Comparison of ENCODE assay signal across 1 cellular context in genomic region chr5:6712582-6713273, GRCh38.
TF ChIP-seq lines count a peak whose summit lies in the region.

No MANE protein-coding gene starts in this region.

TF ChIP-seq in HepG2, 621 proteins besides CTCF, POLR2A, EP300 and RAD21 (continued from another document and continues in another):
- TF ChIP-seq RAD51 (IDR thresholded peaks at IDR 0.05; ENCODE audit: borderline replicate concordance) (no peak), RERE (CRISPR knock-in tag; IDR thresholded peaks at IDR 0.05; ENCODE audit: low read depth) (no peak), AHR (CRISPR knock-in tag; IDR thresholded peaks at IDR 0.05) (no peak), JUNB (CRISPR knock-in tag; IDR thresholded peaks at IDR 0.05; ENCODE audit: borderline replicate concordance) (no peak), MED1 (CRISPR knock-in tag; IDR thresholded peaks at IDR 0.05) (peak; percentile 53; the same call in 1 of the 2 replicates), KLF6 (CRISPR knock-in tag; IDR thresholded peaks at IDR 0.05) (peak; percentile 47; the same call in 1 of the 2 replicates), ZNF10 (CRISPR knock-in tag; IDR thresholded peaks at IDR 0.05; ENCODE audit: borderline replicate concordance, low read depth) (no peak), TFAP4 (IDR thresholded peaks at IDR 0.05; ENCODE audit: borderline replicate concordance, low read depth) (0 out of 2 replicates have a peak, but pooled peaks have one; percentile 3), ZNF530 (CRISPR knock-in tag; IDR thresholded peaks at IDR 0.05; ENCODE audit: low read depth) (no peak), TRIM24 (CRISPR knock-in tag; IDR thresholded peaks at IDR 0.05) (no peak), PATZ1 (CRISPR knock-in tag; IDR thresholded peaks at IDR 0.05) (peak; percentile 89), GLI4 (CRISPR knock-in tag; IDR thresholded peaks at IDR 0.05; ENCODE audit: borderline replicate concordance) (peak; percentile 93; the same call in 1 of the 2 replicates), DNMT3B (CRISPR knock-in tag; conservative IDR thresholded peaks at IDR 0.05) (no peak), ZNF274 (CRISPR knock-in tag; IDR thresholded peaks at IDR 0.05) (peak; percentile 92), SSRP1 (CRISPR knock-in tag; IDR thresholded peaks at IDR 0.05) (no peak), ZNF576 (CRISPR knock-in tag; IDR thresholded peaks at IDR 0.05) (no peak; the same call in 1 of the 2 replicates), NFATC3 (CRISPR knock-in tag; IDR thresholded peaks at IDR 0.05) (0 out of 2 replicates have a peak, but pooled peaks have one; percentile 4), GLMP (CRISPR knock-in tag; IDR thresholded peaks at IDR 0.05; ENCODE audit: borderline replicate concordance) (no peak), EHMT2 (IDR thresholded peaks at IDR 0.05; ENCODE audit: borderline replicate concordance, low read depth, low read length) (no peak), SPEN (CRISPR knock-in tag; IDR thresholded peaks at IDR 0.05; ENCODE audit: low read depth) (peak; percentile 86), PRDM15 (CRISPR knock-in tag; IDR thresholded peaks at IDR 0.05) (peak; percentile 51; the same call in 1 of the 2 replicates), ZBTB37 (CRISPR knock-in tag; IDR thresholded peaks at IDR 0.05) (no peak), ZNF580 (CRISPR knock-in tag; IDR thresholded peaks at IDR 0.05; ENCODE audit: borderline replicate concordance, low read depth) (no peak), ZNF781 (CRISPR knock-in tag; IDR thresholded peaks at IDR 0.05; ENCODE audit: borderline replicate concordance, not compliant biosample characterization) (no peak), ZNF510 (CRISPR knock-in tag; IDR thresholded peaks at IDR 0.05; ENCODE audit: low read depth) (peak; percentile 67; the same call in 1 of the 2 replicates), HDAC6 (IDR thresholded peaks at IDR 0.05; ENCODE audit: low read depth, low read length) (no peak), FOXK2 (IDR thresholded peaks at IDR 0.05) (no peak), FOXO1 (CRISPR knock-in tag; IDR thresholded peaks at IDR 0.05) (no peak), THAP8 (CRISPR knock-in tag; IDR thresholded peaks at IDR 0.05; ENCODE audit: borderline replicate concordance) (no peak), ATF7 (IDR thresholded peaks at IDR 0.05) (no peak), ATF7 (CRISPR knock-in tag; IDR thresholded peaks at IDR 0.05) (0 out of 2 replicates have a peak, but pooled peaks have one; percentile 21), SOX5 (CRISPR knock-in tag; IDR thresholded peaks at IDR 0.05; ENCODE audit: borderline replicate concordance) (0 out of 2 replicates have a peak, but pooled peaks have one; percentile 6), ISX (CRISPR knock-in tag; conservative IDR thresholded peaks at IDR 0.05) (peak; percentile 91; the same call in 1 of the 2 replicates), E2F2 (CRISPR knock-in tag; IDR thresholded peaks at IDR 0.05; ENCODE audit: borderline replicate concordance) (no peak), DPF2 (CRISPR knock-in tag; IDR thresholded peaks at IDR 0.05; ENCODE audit: borderline replicate concordance, low read depth) (no peak), ZNF546 (CRISPR knock-in tag; conservative IDR thresholded peaks at IDR 0.05) (peak; percentile 97), PRDM10 (CRISPR knock-in tag; IDR thresholded peaks at IDR 0.05; ENCODE audit: low read depth) (no peak)
